8 cellular contexts compared by ENCODE assay signal in the genomic region with DNA sequence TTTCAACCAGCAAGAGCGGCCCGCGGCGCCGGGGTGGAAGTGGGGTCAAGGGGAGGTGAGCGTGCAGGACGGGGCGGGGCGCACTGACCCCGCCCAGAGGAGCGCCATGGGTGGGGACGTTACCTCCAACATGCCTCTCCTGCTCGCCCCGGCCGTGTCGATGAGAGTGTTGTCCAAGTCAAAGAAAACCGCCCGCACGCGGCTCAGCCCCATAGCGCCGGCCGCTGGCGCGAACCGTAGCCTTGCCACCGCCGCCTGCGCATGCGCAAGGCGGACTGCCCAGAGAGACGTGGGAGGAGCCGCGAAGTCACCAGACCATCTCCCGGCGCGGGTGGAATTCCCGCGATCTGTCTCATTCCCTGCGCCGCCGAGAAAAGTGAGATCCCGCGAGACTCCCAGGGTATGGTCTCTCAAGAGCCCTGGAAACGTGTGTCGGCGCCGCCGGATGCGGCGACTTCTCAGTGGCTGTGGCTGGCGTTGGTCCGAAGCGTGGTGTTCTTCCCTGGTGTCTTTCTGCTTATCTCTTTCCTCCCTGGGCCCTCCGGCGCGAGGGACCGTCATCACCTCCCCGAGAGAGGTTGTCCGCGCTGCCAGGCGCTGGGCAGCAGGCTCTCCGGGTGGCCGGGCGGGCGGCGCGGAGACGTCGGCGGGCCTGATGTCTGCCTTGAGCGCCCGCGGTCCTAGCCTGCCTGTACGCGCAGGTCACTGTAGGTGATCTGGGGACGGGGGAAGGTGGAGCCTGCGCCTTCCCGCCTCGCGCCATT. TPM values are rescaled to one million over a fixed set of nuclear protein-coding genes. Genes with fewer than 3 reads are reported as not detected.
DNase-seq lines count a peak whose midpoint lies in the region; ATAC-seq and TF ChIP-seq lines count a peak whose summit lies in the region.

A gene with protein sequence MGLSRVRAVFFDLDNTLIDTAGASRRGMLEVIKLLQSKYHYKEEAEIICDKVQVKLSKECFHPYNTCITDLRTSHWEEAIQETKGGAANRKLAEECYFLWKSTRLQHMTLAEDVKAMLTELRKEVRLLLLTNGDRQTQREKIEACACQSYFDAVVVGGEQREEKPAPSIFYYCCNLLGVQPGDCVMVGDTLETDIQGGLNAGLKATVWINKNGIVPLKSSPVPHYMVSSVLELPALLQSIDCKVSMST (minus strand): TSS at position 279 of the 764 bp plus-strand sequence. CDS start 66 bp downstream, at position 213.

- H3K27ac ChIP-seq in SU-DHL-6 (ENCODE audit: low read depth, low read length) (peak within 1 kb of the TSS; percentile 87), trophoblast cell (ENCODE audit: low read depth, low read length) (peak within 1 kb of the TSS; percentile 92), transverse colon (peak within 1 kb of the TSS; percentile 92 to 96 (median 94))

- H3K9me3 Mint-ChIP-seq in activated naive CD8-positive, alpha-beta T cell treated with anti-CD3 and anti-CD28 coated beads, Interleukin-2, amount 50 U/mL, for 24 hours: peaks cover 9% of the 10 kb centered on the region

- H4K12ac ChIP-seq in trophoblast cell (ENCODE audit: low read depth, low read length): peak within 1 kb of the TSS; percentile 94

- peaks cover 2% of the 10 kb centered on the region for H3K27me3 Mint-ChIP-seq in activated naive CD8-positive, alpha-beta T cell treated with anti-CD3 and anti-CD28 coated beads, Interleukin-2, amount 50 U/mL, for 24 hours

- peak within 1 kb of the TSS; percentile 76 for H3K18ac ChIP-seq in trophoblast cell (ENCODE audit: low read length)

- H3K27ac Mint-ChIP-seq in activated naive CD8-positive, alpha-beta T cell treated with anti-CD3 and anti-CD28 coated beads, Interleukin-2, amount 50 U/mL, for 24 hours: peak within 1 kb of the TSS; percentile 97

- H3K4me2 ChIP-seq in SU-DHL-6 (ENCODE audit: low read depth, low read length, poor library complexity, severe bottlenecking): peak within 1 kb of the TSS; percentile 83
- H3K4me2 ChIP-seq in trophoblast cell (ENCODE audit: low read length): peak within 1 kb of the TSS; percentile 87

- H4K91ac ChIP-seq in trophoblast cell (ENCODE audit: low read depth, low read length): peak within 1 kb of the TSS; percentile 89

- H3K79me1 ChIP-seq in trophoblast cell (ENCODE audit: low read length): peaks cover 13% of the 10 kb centered on the region

- H3K23ac ChIP-seq in trophoblast cell (ENCODE audit: low read length): no peak within 1 kb of the TSS

- no peaks in the 10 kb centered on the region for H3K27me3 ChIP-seq in SU-DHL-6 (ENCODE audit: low read length)
- no peaks in the 10 kb centered on the region for H3K27me3 ChIP-seq in trophoblast cell (ENCODE audit: insufficient read depth, low read length)
- no peaks in the 10 kb centered on the region for H3K27me3 ChIP-seq in transverse colon

- peaks cover 3 to 8% of the 10 kb centered on the region in 2 experiments for H3K4me1 ChIP-seq in trophoblast cell (ENCODE audit: control insufficient read depth in 1 of 2, insufficient read depth in 2 of 2, low read length in 2 of 2)
- peaks cover 7 to 25% (median 16%) of the 10 kb centered on the region in 4 donors for H3K4me1 ChIP-seq in transverse colon

- DNase-seq in NCI-H1417 (lab: John Stamatoyannopoulos, UW): peak; percentile 94 to 100 (median 99)
- DNase-seq in activated naive CD8-positive, alpha-beta T cell treated with anti-CD3 and anti-CD28 coated beads, Interleukin-2, amount 50 U/mL, for 24 hours: peak; percentile 90
- peak; percentile 96 for DNase-seq in cardiac septum (ENCODE audit: low spot score)
- peak; percentile 98 to 100 for DNase-seq in trophoblast cell
- DNase-seq in transverse colon: peak; percentile 95

- no peaks in the 10 kb centered on the region for H3K9me2 ChIP-seq in SU-DHL-6 (replicated peaks; ENCODE audit: insufficient read depth, low read length)

- no peaks in the 10 kb centered on the region for H3K36me3 ChIP-seq in SU-DHL-6 (ENCODE audit: low read length)
- no peaks in the 10 kb centered on the region for H3K36me3 ChIP-seq in trophoblast cell (ENCODE audit: control insufficient read depth in 1 of 2, insufficient read depth in 2 of 2, low read length in 2 of 2)
- H3K36me3 ChIP-seq in transverse colon: no peaks in the 10 kb centered on the region

- WGBS in trophoblast cell (ENCODE audit: extremely low coverage, insufficient coverage, insufficient read length): no CpG with 5 or more reads among the region's 81 CpGs
- 3% methylated on average over 61 of the region's 81 CpGs; no CpG with 5 or more reads in 1 of the 2 donors for WGBS in transverse colon (ENCODE audit: low coverage in 1 of 2), 2 donors

- H4K8ac ChIP-seq in trophoblast cell (ENCODE audit: low read depth, low read length): peak within 1 kb of the TSS; percentile 95

- peak within 1 kb of the TSS; percentile 81 for H3K9ac ChIP-seq in SU-DHL-6 (ENCODE audit: low read length)
- H3K9ac ChIP-seq in trophoblast cell (ENCODE audit: low read length): peak within 1 kb of the TSS; percentile 95

- H3K4me1 Mint-ChIP-seq in activated naive CD8-positive, alpha-beta T cell treated with anti-CD3 and anti-CD28 coated beads, Interleukin-2, amount 50 U/mL, for 24 hours: peaks cover 25% of the 10 kb centered on the region

- no peak within 1 kb of the TSS for H2BK12ac ChIP-seq in trophoblast cell (ENCODE audit: low read length)

- in situ Hi-C loops in transverse colon (cut with MboI; ENCODE audit: low pct_ligation_motif_present in 1 of 4, low pct_unique_long_range_greater_than_20kb in 1 of 4, low sequenced_read_pairs in 3 of 4): loop anchor here in 1 of 4 donors (10.0 kb wide), 1 partner anchor 71 kb away; a partner anchor contains a TSS

- H3K4me3 ChIP-seq in GM12875 (ENCODE audit: low read depth, low read length): peak within 1 kb of the TSS; percentile 58
- H3K4me3 ChIP-seq in SU-DHL-6 (ENCODE audit: insufficient read depth, low read length, poor library complexity, severe bottlenecking): peak within 1 kb of the TSS; percentile 58
- peak within 1 kb of the TSS; percentile 88 for H3K4me3 ChIP-seq in trophoblast cell (ENCODE audit: low read depth, low read length)
- H3K4me3 ChIP-seq in transverse colon: peak within 1 kb of the TSS; percentile 61 to 88 (median 72)

- TF ChIP-seq CTCF in GM12875 (IDR thresholded peaks at IDR 0.05; ENCODE audit: borderline replicate concordance, insufficient read depth, low read depth, low read length): no peak
- no peak for TF ChIP-seq CTCF in SU-DHL-6 (IDR thresholded peaks at IDR 0.05; ENCODE audit: insufficient read depth, low read length, poor library complexity, severe bottlenecking)
- TF ChIP-seq CTCF in transverse colon (IDR thresholded peaks at IDR 0.05): no peak

- peak within 1 kb of the TSS; percentile 51 for H2AK5ac ChIP-seq in trophoblast cell (ENCODE audit: low read length)

- peak within 1 kb of the TSS; percentile 81 for H2BK5ac ChIP-seq in trophoblast cell (ENCODE audit: low read depth, low read length, poor library complexity)

- no peaks in the 10 kb centered on the region for H3F3A ChIP-seq in SU-DHL-6 (ENCODE audit: insufficient read depth)

- intact Hi-C loops in cardiac septum (cut with DNase I) (loop anchor here (5.0 kb wide), 1 partner anchor 73 kb away; a partner anchor contains a TSS), transverse colon (cut with DNase I; ENCODE audit: low total_unique reads) (no loop called here)

- peaks cover 39% of the 10 kb centered on the region for H3K79me2 ChIP-seq in SU-DHL-6 (ENCODE audit: insufficient read depth, low read length)
- peaks cover 13% of the 10 kb centered on the region for H3K79me2 ChIP-seq in trophoblast cell (ENCODE audit: control insufficient read depth, insufficient read depth, low read length, poor library complexity)

- H3K9me3 ChIP-seq in SU-DHL-6 (ENCODE audit: insufficient read depth, low read length) (no peaks in the 10 kb centered on the region), trophoblast cell (ENCODE audit: insufficient read depth, low read depth, low read length) (peaks cover 2% of the 10 kb centered on the region), transverse colon (no peaks in the 10 kb centered on the region)

- H4K20me1 ChIP-seq in SU-DHL-6 (ENCODE audit: low read depth, low read length): no peaks in the 10 kb centered on the region

- peak within 1 kb of the TSS; percentile 84 for H3K4me3 Mint-ChIP-seq in activated naive CD8-positive, alpha-beta T cell treated with anti-CD3 and anti-CD28 coated beads, Interleukin-2, amount 50 U/mL, for 24 hours

- peak; percentile 73 for TF ChIP-seq POLR2A in transverse colon (IDR thresholded peaks at IDR 0.05)

- H2AFZ ChIP-seq in SU-DHL-6 (ENCODE audit: low read depth, low read length, severe bottlenecking): peak within 1 kb of the TSS; percentile 56
- peak within 1 kb of the TSS; percentile 85 for H2AFZ ChIP-seq in trophoblast cell (ENCODE audit: insufficient read depth, low read length, poor library complexity)

- peaks cover 12% of the 10 kb centered on the region for H3K36me3 Mint-ChIP-seq in activated naive CD8-positive, alpha-beta T cell treated with anti-CD3 and anti-CD28 coated beads, Interleukin-2, amount 50 U/mL, for 24 hours (ENCODE audit: low read depth)

- H3K14ac ChIP-seq in trophoblast cell (ENCODE audit: low read length): peak within 1 kb of the TSS; percentile 97

- H3K4ac ChIP-seq in trophoblast cell (ENCODE audit: low read depth, low read length): peak within 1 kb of the TSS; percentile 48

- ATAC-seq in HG02763 (IDR thresholded peaks at IDR 0.05; ENCODE audit: unreplicated experiment): peak; percentile 84
- peak; percentile 90 for ATAC-seq in activated naive CD8-positive, alpha-beta T cell treated with anti-CD3 and anti-CD28 coated beads, Interleukin-2, amount 50 U/mL, for 24 hours

- TF ChIP-seq EP300 in transverse colon (IDR thresholded peaks at IDR 0.05; ENCODE audit: low read depth): no peak

- peak within 1 kb of the TSS; percentile 62 for H2BK120ac ChIP-seq in trophoblast cell (ENCODE audit: insufficient read depth, low read length, poor library complexity)

RNA-seq across cellular contexts. Expression of the gene that starts here (rescaled TPM):
- total RNA-seq in cardiac septum: 2.8 TPM
- polyA plus RNA-seq in trophoblast cell (2013): 3.7 and 4.0 TPM in 2 replicates
- total RNA-seq in transverse colon: 1 to 10 TPM; 1.4 to 7.1 (median 3.4) TPM

Comparison
In these comparisons a context has a peak if more than half of its experiments do, and no peak if none do; other contexts are left out.
1. Peak in every context shown above with its lines: DNase-seq, ATAC-seq, H3K4me3 ChIP-seq and H3K27ac ChIP-seq.